Comparison of ENCODE assay signal across 13 cellular contexts in the genomic region with DNA sequence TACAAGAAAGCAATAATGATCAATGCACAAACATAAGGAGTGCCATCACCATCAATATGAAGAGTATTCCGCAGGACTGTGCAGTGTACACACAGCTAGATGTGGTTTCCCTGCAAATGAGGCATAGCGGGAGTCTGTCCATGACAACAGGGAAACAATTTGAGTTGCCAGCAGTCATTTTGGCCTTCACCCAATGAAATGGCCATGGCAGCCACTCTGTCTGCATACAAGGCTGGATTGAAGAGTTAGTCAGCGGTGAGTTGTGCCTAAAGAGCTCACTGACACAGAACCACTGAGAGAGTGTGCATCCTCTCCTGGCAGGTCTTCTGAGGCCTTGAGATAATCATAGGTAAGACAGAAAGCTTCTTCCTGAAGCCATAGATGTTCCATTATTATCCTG.
DNase-seq lines count a peak whose midpoint lies in the region; TF ChIP-seq lines count a peak whose summit lies in the region.
"Had no signal": no experiment of that assay in that cellular context is flagged by ENCODE, and none has a peak within 500 bp of the region (broad histone marks: within the 10 kb centered on the region; RNA-seq: fewer than 3 reads in every experiment).

No MANE protein-coding gene starts in this region.

- no peak overlapping the region for H3K23ac ChIP-seq in H9 (ENCODE audit: insufficient read length, low read depth, low read length)

- H4K20me1 ChIP-seq in H9 (ENCODE audit: control insufficient read depth, insufficient read depth, insufficient read length), result no peaks in the 10 kb centered on the region

- no peaks in the 10 kb centered on the region for H3K79me2 ChIP-seq in H9 (ENCODE audit: insufficient read depth, low read length)

- no peak overlapping the region for H2BK5ac ChIP-seq in H9 (ENCODE audit: insufficient read length, low read length)

- no peak for TF ChIP-seq CTCF in Calu3 (IDR thresholded peaks at IDR 0.05; ENCODE audit: unreplicated experiment)
- TF ChIP-seq CTCF in cardiac fibroblast (IDR thresholded peaks at IDR 0.05; ENCODE audit: low read depth, low read length), result no peak
- TF ChIP-seq CTCF in BE2C (IDR thresholded peaks at IDR 0.05; ENCODE audit: low read depth, low read length), result no peak
- TF ChIP-seq CTCF in stomach (IDR thresholded peaks at IDR 0.05), result no peak
- no peak for TF ChIP-seq CTCF in H9 (conservative IDR thresholded peaks at IDR 0.05)

- H3K27me3 ChIP-seq in BE2C, result no peaks in the 10 kb centered on the region
- no peaks in the 10 kb centered on the region for H3K27me3 ChIP-seq in stomach
- H3K27me3 ChIP-seq in H9 (ENCODE audit: insufficient read depth, low read length), result no peaks in the 10 kb centered on the region
- H3K27me3 ChIP-seq: suprapubic skin had no signal

- no peak overlapping the region for H2BK120ac ChIP-seq in H9 (ENCODE audit: low read depth, low read length, poor library complexity, severe bottlenecking)

- no peak overlapping the region for H3K18ac ChIP-seq in H9 (ENCODE audit: insufficient read length, low read depth, low read length)

- H3T11ph ChIP-seq in H9 (ENCODE audit: low read length), result no peak overlapping the region

- H4K5ac ChIP-seq in H9 (ENCODE audit: insufficient read length, low read depth, low read length), result no peak overlapping the region

- no peak overlapping the region for H3K56ac ChIP-seq in H9 (ENCODE audit: insufficient read length, low read depth, low read length)

- H4K91ac ChIP-seq in H9 (ENCODE audit: insufficient read length, low read depth, low read length), result no peak overlapping the region

- no peak overlapping the region for H4K8ac ChIP-seq in H9 (replicated peaks; ENCODE audit: insufficient read length, low read depth, low read length)

- no peaks in the 10 kb centered on the region for H3K27me3 Mint-ChIP-seq in Calu3 (ENCODE audit: unreplicated experiment)
- no peaks in the 10 kb centered on the region for H3K27me3 Mint-ChIP-seq in H9 (ENCODE audit: low read depth)

- TF ChIP-seq POLR2A in stomach (IDR thresholded peaks at IDR 0.05), result no peak

- H3K36me3 Mint-ChIP-seq in Calu3 (ENCODE audit: insufficient read depth, unreplicated experiment), result peaks cover 10% of the 10 kb centered on the region
- H3K36me3 Mint-ChIP-seq in H9 (ENCODE audit: insufficient read depth in 1 of 3, low read depth in 3 of 3), result no peaks in the 10 kb centered on the region

- TF ChIP-seq EP300 in stomach (IDR thresholded peaks at IDR 0.05), result no peak

- H3K27ac Mint-ChIP-seq in Calu3 (ENCODE audit: unreplicated experiment) (peak overlapping the region; percentile 1), H9 (peak overlapping the region in 1 of 3 experiments; percentile 54; a peak in 1 of 7 replicates)
- H3K27ac Mint-ChIP-seq: activated T-helper 1 cell treated with anti-CD3 and anti-CD28 coated beads, Interleukin-12 subunit alpha, Interleukin-12 subunit beta, Interleukin-2, Interleukin-4 antibody, amounts not matched to agents 30 ng/mL and 10 ng/mL and 1 ng/mL, durations not matched to agents 14 hours and 24 hours and 36 hours had no signal

- no peaks in the 10 kb centered on the region for H3K9me3 ChIP-seq in BE2C
- H3K9me3 ChIP-seq in stomach, result no peaks in the 10 kb centered on the region
- H3K9me3 ChIP-seq in H9 (ENCODE audit: control insufficient read depth, low read depth, low read length), result no peaks in the 10 kb centered on the region
- H3K9me3 ChIP-seq: suprapubic skin had no signal

- no peaks in the 10 kb centered on the region for H3K79me1 ChIP-seq in H9 (ENCODE audit: insufficient read depth, low read depth, low read length, poor library complexity, severe bottlenecking)

- H2BK15ac ChIP-seq in H9 (ENCODE audit: low read depth, low read length), result no peak overlapping the region

- no TSS peak for BruUV-seq in Calu3 (replicated peaks; lab: Mats Ljungman, UMichigan)

- no peak overlapping the region for H2BK20ac ChIP-seq in H9 (ENCODE audit: low read depth, low read length, poor library complexity, severe bottlenecking)

- intact Hi-C loops in Calu3 (cut with micrococcal nuclease; ENCODE audit: unreplicated experiment), result no loop called here
- intact Hi-C loops in stomach (cut with DNase I; ENCODE audit: low total_unique reads), result no loop called here

- no peak overlapping the region for H2AK5ac ChIP-seq in H9 (ENCODE audit: insufficient read length, low read length)

- peaks cover 67% of the 10 kb centered on the region for H3K4me1 Mint-ChIP-seq in Calu3 (ENCODE audit: low read depth, unreplicated experiment)
- peaks cover 9 to 11% of the 10 kb centered on the region in 2 experiments; a peak in 3 of 4 replicates for H3K4me1 Mint-ChIP-seq in H9

- H3K23me2 ChIP-seq in H9 (ENCODE audit: insufficient read length, low read depth, low read length, poor library complexity, severe bottlenecking), result no peaks in the 10 kb centered on the region

- H3K9me3 Mint-ChIP-seq in Calu3 (ENCODE audit: low read depth, unreplicated experiment) (no peaks in the 10 kb centered on the region), H9 (no peaks in the 10 kb centered on the region)
- H3K9me3 Mint-ChIP-seq: activated T-helper 1 cell treated with anti-CD3 and anti-CD28 coated beads, Interleukin-12 subunit alpha, Interleukin-12 subunit beta, Interleukin-2, Interleukin-4 antibody, amounts not matched to agents 30 ng/mL and 10 ng/mL and 1 ng/mL, durations not matched to agents 14 hours and 24 hours and 36 hours had no signal

- CTCF ChIA-PET in Calu3 (lab: Charles Lee), result no interaction called here

- H3K9ac ChIP-seq in H9 (ENCODE audit: extremely low read depth, insufficient read length, low read length), result no peak overlapping the region

- no peak for DNase-seq in Calu3
- DNase-seq in NCI-H187 treated with DMSO at 0.1 percent for 48 hours (lab: John Stamatoyannopoulos, UW), result peak; percentile 4
- DNase-seq in cardiac fibroblast (ENCODE audit: low read depth in 2 of 2), result peak; percentile 44 to 82
- peak; percentile 87 for DNase-seq in myocyte (ENCODE audit: low read depth)
- DNase-seq in BE2C, result no peak
- DNase-seq in activated CD4-positive, alpha-beta T cell treated with anti-CD3 and anti-CD28 coated beads, Interleukin-2, amount 50 U/mL, for 4 hours, result no peak
- no peak for DNase-seq in stomach
- no peak for DNase-seq in H9
- DNase-seq: DMS153; effector CD8-positive, alpha-beta T cell; stimulated activated CD4-positive, alpha-beta T cell treated with anti-CD3 and anti-CD28 coated beads, Interleukin-4, amount 100 ng/mL, for 1 hour had no signal

- H3K14ac ChIP-seq in H9 (ENCODE audit: insufficient read depth, low read length), result no peak overlapping the region

- no peak overlapping the region for H2BK12ac ChIP-seq in H9 (ENCODE audit: insufficient read length, low read depth, low read length)

- H3K27ac ChIP-seq in stomach, result no peak overlapping the region
- H3K27ac ChIP-seq in H9 (ENCODE audit: insufficient read length, low read depth, low read length), result no peak overlapping the region
- H3K27ac ChIP-seq: suprapubic skin had no signal

- H3K4me3 ChIP-seq in cardiac fibroblast (replicated peaks in 1 of 2; ENCODE audit: low read depth in 2 of 2, low read length in 2 of 2), result no peak overlapping the region
- no peak overlapping the region for H3K4me3 ChIP-seq in BE2C (ENCODE audit: low read depth, low read length)
- no peak overlapping the region for H3K4me3 ChIP-seq in stomach
- H3K4me3 ChIP-seq: suprapubic skin had no signal

- H2AFZ ChIP-seq in H9 (ENCODE audit: low read length), result no peak overlapping the region

- H3K4me3 Mint-ChIP-seq in Calu3 (ENCODE audit: low read depth, unreplicated experiment), result no peak overlapping the region
- H3K4me3 Mint-ChIP-seq in H9, result no peak overlapping the region
- H3K4me3 Mint-ChIP-seq: activated T-helper 1 cell treated with anti-CD3 and anti-CD28 coated beads, Interleukin-12 subunit alpha, Interleukin-12 subunit beta, Interleukin-2, Interleukin-4 antibody, amounts not matched to agents 30 ng/mL and 10 ng/mL and 1 ng/mL, durations not matched to agents 14 hours and 24 hours and 36 hours had no signal

- H3K36me3 ChIP-seq in BE2C, result no peaks in the 10 kb centered on the region
- no peaks in the 10 kb centered on the region for H3K36me3 ChIP-seq in stomach
- H3K36me3 ChIP-seq: suprapubic skin had no signal

- WGBS in stomach, 5 donors, result 85 to 96% (median 90%) methylated on average over 3 of the region's 3 CpGs
- no CpG with 5 or more reads among the region's 3 CpGs for WGBS in H9 (ENCODE audit: extremely low coverage, insufficient read length, low lambda C conversion rate)

- H3K4ac ChIP-seq in H9 (ENCODE audit: low read depth, low read length), result no peak overlapping the region

- H3K4me1 ChIP-seq in BE2C (no peaks in the 10 kb centered on the region), stomach (no peaks in the 10 kb centered on the region), H9 (ENCODE audit: insufficient read depth, low read length) (no peaks in the 10 kb centered on the region)
- H3K4me1 ChIP-seq: suprapubic skin had no signal

- no peak overlapping the region for H3K4me2 ChIP-seq in H9 (ENCODE audit: insufficient read depth, insufficient read length, low read length)

Comparison
In these comparisons a context has a peak if more than half of its experiments do, and no peak if none do; other contexts are left out.
1. DNase-seq: peak in NCI-H187 treated with DMSO at 0.1 percent for 48 hours (single experiment), cardiac fibroblast (2 of 2) and myocyte (single experiment); none in Calu3 (single experiment), BE2C (single experiment), activated CD4-positive, alpha-beta T cell treated with anti-CD3 and anti-CD28 coated beads, Interleukin-2, amount 50 U/mL, for 4 hours (0 of 2), stomach (single experiment) and H9 (single experiment).